In the genomic region with DNA sequence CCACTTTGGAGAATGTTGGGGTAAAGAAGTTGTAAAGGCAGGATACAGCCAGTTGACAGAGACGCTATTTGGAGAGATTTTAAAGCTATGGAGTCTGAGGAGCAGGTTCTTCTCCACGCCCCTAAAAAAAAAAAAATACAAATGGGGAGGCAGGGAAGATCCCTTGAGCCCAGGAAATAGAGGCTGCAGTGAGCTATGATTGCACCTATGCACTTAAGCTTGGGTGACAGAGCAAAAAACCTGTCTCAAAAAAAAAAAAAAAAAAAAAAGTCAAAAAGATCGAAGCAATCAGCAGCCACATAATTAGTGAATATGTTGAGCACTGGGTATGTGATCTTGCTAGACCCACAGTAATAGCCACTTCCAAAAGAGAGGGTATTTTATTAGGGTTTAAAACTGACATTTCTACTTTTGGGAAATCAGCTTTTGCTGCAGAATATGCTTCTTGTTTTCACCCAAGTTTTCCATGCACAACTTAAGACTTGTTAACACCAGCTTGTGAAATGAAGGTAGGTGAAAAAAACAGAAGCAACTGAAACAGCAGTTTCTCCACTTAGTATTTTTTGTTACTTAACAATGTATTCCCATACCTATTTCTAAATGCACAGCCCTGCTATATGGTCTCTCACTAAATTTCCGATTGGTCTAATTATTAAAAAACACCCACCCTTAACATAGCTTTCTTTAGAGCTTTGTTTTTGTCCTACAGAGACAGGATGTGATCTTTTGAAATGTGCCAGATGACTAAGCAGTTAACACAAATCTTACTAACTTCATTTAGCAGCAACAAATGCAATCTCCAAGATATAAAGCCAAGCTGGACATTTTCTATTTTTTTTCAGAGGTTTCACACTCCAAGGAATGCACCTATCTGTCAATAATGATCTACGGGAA, we compare ENCODE assay signal across 1 cellular context.
TF ChIP-seq lines count a peak whose summit lies in the region.

No MANE protein-coding gene starts in this region.

TF ChIP-seq in IMR-90, 13 proteins besides CTCF, POLR2A, EP300 and RAD21:
- TF ChIP-seq, protein P1, sequence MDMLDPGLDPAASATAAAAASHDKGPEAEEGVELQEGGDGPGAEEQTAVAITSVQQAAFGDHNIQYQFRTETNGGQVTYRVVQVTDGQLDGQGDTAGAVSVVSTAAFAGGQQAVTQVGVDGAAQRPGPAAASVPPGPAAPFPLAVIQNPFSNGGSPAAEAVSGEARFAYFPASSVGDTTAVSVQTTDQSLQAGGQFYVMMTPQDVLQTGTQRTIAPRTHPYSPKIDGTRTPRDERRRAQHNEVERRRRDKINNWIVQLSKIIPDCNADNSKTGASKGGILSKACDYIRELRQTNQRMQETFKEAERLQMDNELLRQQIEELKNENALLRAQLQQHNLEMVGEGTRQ (IDR thresholded peaks at IDR 0.05; ENCODE audit: low read depth, low read length): no peak
- TF ChIP-seq MAZ (IDR thresholded peaks at IDR 0.05; ENCODE audit: borderline replicate concordance, low read depth, low read length) (no peak), RCOR1 (IDR thresholded peaks at IDR 0.05; ENCODE audit: insufficient replicate concordance, low read length) (no peak), NFE2L2 (IDR thresholded peaks at IDR 0.05; ENCODE audit: low read depth, low read length) (peak; percentile 70)
